In the genomic region with DNA sequence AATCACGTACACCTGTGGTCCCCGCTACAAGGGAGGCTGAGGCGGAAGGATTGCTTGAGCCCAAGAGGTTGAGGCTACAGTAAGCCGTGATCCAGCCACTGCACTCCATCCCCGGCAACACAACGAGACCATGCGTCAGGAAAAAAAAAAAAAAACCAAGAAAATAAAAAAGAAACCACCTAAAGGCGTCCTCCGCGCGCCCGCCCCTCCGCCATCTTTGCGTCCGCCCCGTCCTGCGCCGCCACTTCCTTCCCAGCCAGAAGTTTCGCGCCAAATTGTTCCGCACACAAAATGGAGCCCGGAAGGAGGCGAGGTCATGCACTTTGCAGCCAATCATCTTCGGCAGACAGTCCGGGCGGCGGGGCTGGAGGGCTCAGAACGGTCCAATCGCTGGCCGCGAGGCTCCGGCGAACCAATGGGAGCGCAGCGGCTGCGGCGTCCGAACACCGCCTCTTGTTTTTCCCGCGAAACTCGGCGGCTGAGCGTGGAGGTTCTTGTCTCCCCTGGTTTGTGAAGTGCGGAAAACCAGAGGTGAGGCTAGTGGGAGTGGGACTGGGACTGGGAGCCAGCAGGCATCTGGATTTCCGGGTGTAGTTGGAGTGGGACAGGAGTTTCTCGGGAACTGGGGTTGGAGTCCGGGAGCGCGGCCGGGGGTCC, we compare ENCODE assay signal across 1 cellular context.
TF ChIP-seq lines count a peak whose summit lies in the region.

Gene MCM5, plus strand, starts transcription at position 463 of the 657 bp plus-strand sequence. CDS start 299 bp downstream, outside the sequence.

TF ChIP-seq in HepG2, 621 proteins besides CTCF, POLR2A, EP300 and RAD21 (continued from another document and continues in another):
- TF ChIP-seq KIAA2018 (CRISPR knock-in tag; IDR thresholded peaks at IDR 0.05; ENCODE audit: borderline replicate concordance) (no peak), KDM3A (CRISPR knock-in tag; IDR thresholded peaks at IDR 0.05; ENCODE audit: low read depth) (no peak), ZBTB7B (CRISPR knock-in tag; IDR thresholded peaks at IDR 0.05) (no peak), RNF2 (conservative IDR thresholded peaks at IDR 0.05; ENCODE audit: low read depth) (no peak), KLF9 (CRISPR knock-in tag; IDR thresholded peaks at IDR 0.05; ENCODE audit: low read depth) (0 out of 2 replicates have a peak, but pooled peaks have one; percentile 71), SRSF1 (optimal IDR thresholded peaks at IDR 0.05; ENCODE audit: low read depth, low read length) (peak; percentile 68), CCDC6 (CRISPR knock-in tag; IDR thresholded peaks at IDR 0.05) (peak; percentile 94), ZNF501 (CRISPR knock-in tag; IDR thresholded peaks at IDR 0.05) (peak; percentile 80), MTF1 (CRISPR knock-in tag; IDR thresholded peaks at IDR 0.05) (no peak), KLF13 (CRISPR knock-in tag; IDR thresholded peaks at IDR 0.05) (no peak), ZBTB3 (CRISPR knock-in tag; IDR thresholded peaks at IDR 0.05; ENCODE audit: borderline replicate concordance, low read depth) (no peak), ZNF556 (CRISPR knock-in tag; IDR thresholded peaks at IDR 0.05; ENCODE audit: borderline replicate concordance) (no peak), ZNF781 (CRISPR knock-in tag; IDR thresholded peaks at IDR 0.05; ENCODE audit: borderline replicate concordance, not compliant biosample characterization) (no peak), SMC3 (IDR thresholded peaks at IDR 0.05; ENCODE audit: low read length) (no peak), RCOR2 (CRISPR knock-in tag; IDR thresholded peaks at IDR 0.05) (no peak), ZFP36 (IDR thresholded peaks at IDR 0.05; ENCODE audit: borderline replicate concordance, low read depth, low read length, partially characterized antibody) (no peak), MEF2D (CRISPR knock-in tag; IDR thresholded peaks at IDR 0.05) (no peak), CENPT (CRISPR knock-in tag; IDR thresholded peaks at IDR 0.05; ENCODE audit: low read depth) (no peak), PPARG (CRISPR knock-in tag; conservative IDR thresholded peaks at IDR 0.05) (0 out of 2 replicates have a peak, but pooled peaks have one; percentile 16), GTF3A (CRISPR knock-in tag; conservative IDR thresholded peaks at IDR 0.05) (no peak), SATB2 (CRISPR knock-in tag; IDR thresholded peaks at IDR 0.05) (no peak), ZNF709 (CRISPR knock-in tag; IDR thresholded peaks at IDR 0.05) (peak; percentile 87), SPEN (CRISPR knock-in tag; IDR thresholded peaks at IDR 0.05; ENCODE audit: low read depth) (peak; percentile 66; the same call in 1 of the 2 replicates), ZNF337 (CRISPR knock-in tag; IDR thresholded peaks at IDR 0.05; ENCODE audit: borderline replicate concordance, low read depth) (0 out of 2 replicates have a peak, but pooled peaks have one; percentile 52), SP1 (IDR thresholded peaks at IDR 0.05) (no peak), SP1 (CRISPR knock-in tag; IDR thresholded peaks at IDR 0.05) (peak; percentile 75), IRX3 (CRISPR knock-in tag; IDR thresholded peaks at IDR 0.05; ENCODE audit: borderline replicate concordance, low read depth) (peak; percentile 81; the same call in 1 of the 2 replicates), SMARCE1 (IDR thresholded peaks at IDR 0.05; ENCODE audit: borderline replicate concordance) (no peak), ZNF253 (CRISPR knock-in tag; IDR thresholded peaks at IDR 0.05; ENCODE audit: borderline replicate concordance) (peak; percentile 78; the same call in 1 of the 2 replicates), TBX2 (CRISPR knock-in tag; IDR thresholded peaks at IDR 0.05; ENCODE audit: borderline replicate concordance) (peak; percentile 90), ZEB1 (IDR thresholded peaks at IDR 0.05; ENCODE audit: insufficient replicate concordance, low read depth) (no peak), BRCA1 (CRISPR knock-in tag; IDR thresholded peaks at IDR 0.05) (no peak), CREB1 (IDR thresholded peaks at IDR 0.05) (peak; percentile 74), CREB1 (CRISPR knock-in tag; IDR thresholded peaks at IDR 0.05) (peak; percentile 82), SRY (CRISPR knock-in tag; IDR thresholded peaks at IDR 0.05) (0 out of 2 replicates have a peak, but pooled peaks have one; percentile 36), KLF15 (CRISPR knock-in tag; IDR thresholded peaks at IDR 0.05; ENCODE audit: borderline replicate concordance) (peak; percentile 64; the same call in 1 of the 2 replicates), TBX3 (IDR thresholded peaks at IDR 0.05; ENCODE audit: borderline replicate concordance) (no peak), ZNF772 (CRISPR knock-in tag; IDR thresholded peaks at IDR 0.05) (peak; percentile 82), SNRNP70 (IDR thresholded peaks at IDR 0.05; ENCODE audit: low read depth, low read length) (no peak), CEBPZ (IDR thresholded peaks at IDR 0.05; ENCODE audit: low read length) (no peak), KLF6 (CRISPR knock-in tag; IDR thresholded peaks at IDR 0.05) (no peak; the same call in 1 of the 2 replicates), MTA1 (CRISPR knock-in tag; IDR thresholded peaks at IDR 0.05; ENCODE audit: borderline replicate concordance) (no peak), ZKSCAN5 (CRISPR knock-in tag; IDR thresholded peaks at IDR 0.05) (no peak), SMARCC2 (IDR thresholded peaks at IDR 0.05) (no peak), MLLT10 (CRISPR knock-in tag; IDR thresholded peaks at IDR 0.05) (no peak), DNMT3B (CRISPR knock-in tag; conservative IDR thresholded peaks at IDR 0.05) (no peak), ZNF563 (CRISPR knock-in tag; IDR thresholded peaks at IDR 0.05) (no peak; the same call in 1 of the 2 replicates), FIP1L1 (IDR thresholded peaks at IDR 0.05; ENCODE audit: borderline replicate concordance, insufficient read depth, low read depth, low read length) (no peak), ZNF7 (CRISPR knock-in tag; IDR thresholded peaks at IDR 0.05) (no peak), RFXAP (CRISPR knock-in tag; IDR thresholded peaks at IDR 0.05; ENCODE audit: borderline replicate concordance) (peak; percentile 75; the same call in 1 of the 2 replicates), THAP11 (CRISPR knock-in tag; IDR thresholded peaks at IDR 0.05) (peak; percentile 81), BRD4 (CRISPR knock-in tag; IDR thresholded peaks at IDR 0.05) (peak; percentile 83)
- TF ChIP-seq, protein P1, sequence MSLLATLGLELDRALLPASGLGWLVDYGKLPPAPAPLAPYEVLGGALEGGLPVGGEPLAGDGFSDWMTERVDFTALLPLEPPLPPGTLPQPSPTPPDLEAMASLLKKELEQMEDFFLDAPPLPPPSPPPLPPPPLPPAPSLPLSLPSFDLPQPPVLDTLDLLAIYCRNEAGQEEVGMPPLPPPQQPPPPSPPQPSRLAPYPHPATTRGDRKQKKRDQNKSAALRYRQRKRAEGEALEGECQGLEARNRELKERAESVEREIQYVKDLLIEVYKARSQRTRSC (CRISPR knock-in tag; IDR thresholded peaks at IDR 0.05; ENCODE audit: low read depth), result no peak
- TF ChIP-seq, protein P2, sequence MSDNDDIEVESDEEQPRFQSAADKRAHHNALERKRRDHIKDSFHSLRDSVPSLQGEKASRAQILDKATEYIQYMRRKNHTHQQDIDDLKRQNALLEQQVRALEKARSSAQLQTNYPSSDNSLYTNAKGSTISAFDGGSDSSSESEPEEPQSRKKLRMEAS (IDR thresholded peaks at IDR 0.05), result peak; percentile 69
- TF ChIP-seq, protein P3, sequence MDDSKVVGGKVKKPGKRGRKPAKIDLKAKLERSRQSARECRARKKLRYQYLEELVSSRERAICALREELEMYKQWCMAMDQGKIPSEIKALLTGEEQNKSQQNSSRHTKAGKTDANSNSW (CRISPR knock-in tag; IDR thresholded peaks at IDR 0.05; ENCODE audit: borderline replicate concordance), result no peak
- TF ChIP-seq, protein P4, sequence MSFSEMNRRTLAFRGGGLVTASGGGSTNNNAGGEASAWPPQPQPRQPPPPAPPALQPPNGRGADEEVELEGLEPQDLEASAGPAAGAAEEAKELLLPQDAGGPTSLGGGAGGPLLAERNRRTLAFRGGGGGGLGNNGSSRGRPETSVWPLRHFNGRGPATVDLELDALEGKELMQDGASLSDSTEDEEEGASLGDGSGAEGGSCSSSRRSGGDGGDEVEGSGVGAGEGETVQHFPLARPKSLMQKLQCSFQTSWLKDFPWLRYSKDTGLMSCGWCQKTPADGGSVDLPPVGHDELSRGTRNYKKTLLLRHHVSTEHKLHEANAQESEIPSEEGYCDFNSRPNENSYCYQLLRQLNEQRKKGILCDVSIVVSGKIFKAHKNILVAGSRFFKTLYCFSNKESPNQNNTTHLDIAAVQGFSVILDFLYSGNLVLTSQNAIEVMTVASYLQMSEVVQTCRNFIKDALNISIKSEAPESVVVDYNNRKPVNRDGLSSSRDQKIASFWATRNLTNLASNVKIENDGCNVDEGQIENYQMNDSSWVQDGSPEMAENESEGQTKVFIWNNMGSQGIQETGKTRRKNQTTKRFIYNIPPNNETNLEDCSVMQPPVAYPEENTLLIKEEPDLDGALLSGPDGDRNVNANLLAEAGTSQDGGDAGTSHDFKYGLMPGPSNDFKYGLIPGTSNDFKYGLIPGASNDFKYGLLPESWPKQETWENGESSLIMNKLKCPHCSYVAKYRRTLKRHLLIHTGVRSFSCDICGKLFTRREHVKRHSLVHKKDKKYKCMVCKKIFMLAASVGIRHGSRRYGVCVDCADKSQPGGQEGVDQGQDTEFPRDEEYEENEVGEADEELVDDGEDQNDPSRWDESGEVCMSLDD (CRISPR knock-in tag; IDR thresholded peaks at IDR 0.05; ENCODE audit: borderline replicate concordance), result no peak
